Comparison of ENCODE assay signal across 8 cellular contexts in genomic region chr11:5280582-5281102, GRCh38. TPM values are rescaled to one million over a fixed set of nuclear protein-coding genes. Genes with fewer than 3 reads are reported as not detected.
DNase-seq lines count a peak whose midpoint lies in the region; ATAC-seq and TF ChIP-seq lines count a peak whose summit lies in the region.

No MANE protein-coding gene starts in this region.

- no peak overlapping the region for H3K4me3 ChIP-seq in NT2/D1 (ENCODE audit: insufficient read length, low read depth)
- no peak overlapping the region for H3K4me3 ChIP-seq in naive thymus-derived CD4-positive, alpha-beta T cell (ENCODE audit: low read length)

- H3K4me1 ChIP-seq in NT2/D1 (ENCODE audit: insufficient read depth, insufficient read length) = peaks cover 4% of the 10 kb centered on the region
- no peaks in the 10 kb centered on the region for H3K4me1 ChIP-seq in naive thymus-derived CD4-positive, alpha-beta T cell (ENCODE audit: control insufficient read depth in 2 of 2, insufficient read depth in 2 of 2, low read length in 2 of 2)

- H3K36me3 ChIP-seq in NT2/D1 (ENCODE audit: insufficient read depth, insufficient read length, low read length) = no peaks in the 10 kb centered on the region
- H3K36me3 ChIP-seq in naive thymus-derived CD4-positive, alpha-beta T cell (ENCODE audit: control insufficient read depth in 2 of 3, insufficient read depth in 3 of 3, low read length in 3 of 3) = no peaks in the 10 kb centered on the region

- no peaks in the 10 kb centered on the region; the same call in 1 of the 2 replicates for H3K9me3 ChIP-seq in NT2/D1 (ENCODE audit: insufficient read depth, low read length)
- H3K9me3 ChIP-seq in naive thymus-derived CD4-positive, alpha-beta T cell (ENCODE audit: control insufficient read depth in 2 of 3, low read length in 3 of 3) = no peaks in the 10 kb centered on the region

- intact Hi-C loops in naive thymus-derived CD4-positive, alpha-beta T cell (cut with micrococcal nuclease) = no loop called here

- H3K27ac Mint-ChIP-seq in naive thymus-derived CD4-positive, alpha-beta T cell = peak overlapping the region in 1 of 9 donors; percentile 16
- H3K27ac Mint-ChIP-seq in mesothelial cell of epicardium = no peak overlapping the region

- no peak overlapping the region for H3K4me3 Mint-ChIP-seq in naive thymus-derived CD4-positive, alpha-beta T cell
- H3K4me3 Mint-ChIP-seq in mesothelial cell of epicardium = no peak overlapping the region

- peaks cover 0 to 3% (median 0%) of the 10 kb centered on the region in 7 donors for H3K4me1 Mint-ChIP-seq in naive thymus-derived CD4-positive, alpha-beta T cell
- peaks cover 2% of the 10 kb centered on the region for H3K4me1 Mint-ChIP-seq in mesothelial cell of epicardium

- DNase-seq in Daoy (ENCODE audit: low read depth) (peak; percentile 93), NT2/D1 (ENCODE audit: low read depth, low spot score) (peak; percentile 66), dermis blood vessel endothelial cell (peak; percentile 74), mesothelial cell of epicardium (ENCODE audit: low spot score in 2 of 2, unreplicated experiment in 2 of 2) (no peak), retina (no peak)
- no peak for DNase-seq in naive thymus-derived CD4-positive, alpha-beta T cell

- ATAC-seq in GM19025 (IDR thresholded peaks at IDR 0.05; ENCODE audit: low read depth, unreplicated experiment) (peak; percentile 93), HG03039 (IDR thresholded peaks at IDR 0.05; ENCODE audit: unreplicated experiment) (peak; percentile 95)
- peak; percentile 66 for ATAC-seq in naive thymus-derived CD4-positive, alpha-beta T cell

- TF ChIP-seq CTCF in mesothelial cell of epicardium (IDR thresholded peaks at IDR 0.05; ENCODE audit: unreplicated experiment) = no peak

- POLR2A ChIA-PET in naive thymus-derived CD4-positive, alpha-beta T cell (lab: Charles Lee) = interaction anchor here (0.6 kb wide), 1 partner anchor 167 kb away, joined by 3 read pairs; no protein-coding TSS in a partner anchor

- no peaks in the 10 kb centered on the region for H3K9me3 Mint-ChIP-seq in naive thymus-derived CD4-positive, alpha-beta T cell
- no peaks in the 10 kb centered on the region for H3K9me3 Mint-ChIP-seq in mesothelial cell of epicardium

- H3K9ac ChIP-seq in NT2/D1 (ENCODE audit: insufficient read length, low read depth) = no peak overlapping the region

- H3K27me3 ChIP-seq in NT2/D1 (ENCODE audit: insufficient read depth, insufficient read length) = no peaks in the 10 kb centered on the region
- no peaks in the 10 kb centered on the region for H3K27me3 ChIP-seq in naive thymus-derived CD4-positive, alpha-beta T cell (ENCODE audit: control insufficient read depth in 2 of 2, insufficient read depth in 2 of 2, low read length in 2 of 2)

- H3K36me3 Mint-ChIP-seq in naive thymus-derived CD4-positive, alpha-beta T cell = no peaks in the 10 kb centered on the region
- H3K36me3 Mint-ChIP-seq in mesothelial cell of epicardium = no peaks in the 10 kb centered on the region

- CTCF ChIA-PET in naive thymus-derived CD4-positive, alpha-beta T cell (lab: Charles Lee) = no interaction called here

- no peak overlapping the region for H3K27ac ChIP-seq in naive thymus-derived CD4-positive, alpha-beta T cell (ENCODE audit: low read depth, low read length)

- peaks cover 0 to 7% (median 0%) of the 10 kb centered on the region in 5 donors for H3K27me3 Mint-ChIP-seq in naive thymus-derived CD4-positive, alpha-beta T cell
- H3K27me3 Mint-ChIP-seq in mesothelial cell of epicardium (ENCODE audit: low read depth) = no peaks in the 10 kb centered on the region

RNA-seq across cellular contexts. Expression of gene HBE1, which starts 10.9 kb away (rescaled TPM):
- total RNA-seq in Daoy (2014; rRNA removed; shearing (Covaris generic)) = 0.42 and 1.4 TPM in 2 replicates
- total RNA-seq in dermis blood vessel endothelial cell (not detected in 2 replicates), mesothelial cell of epicardium (0.29 to 0.41 TPM (median 0.34 TPM) in 3 replicates)
- total RNA-seq in naive thymus-derived CD4-positive, alpha-beta T cell = not detected
- not detected for polyA plus RNA-seq in naive thymus-derived CD4-positive, alpha-beta T cell

RNA-seq across cellular contexts. Expression of gene OR51B4, which starts 21.1 kb away (rescaled TPM):
- not detected in 2 replicates for total RNA-seq in Daoy (2014; rRNA removed; shearing (Covaris generic))
- total RNA-seq in dermis blood vessel endothelial cell (not detected in 2 replicates), mesothelial cell of epicardium (0.25 to 0.65 TPM (median 0.47 TPM) in 3 replicates)
- not detected for total RNA-seq in naive thymus-derived CD4-positive, alpha-beta T cell
- polyA plus RNA-seq in naive thymus-derived CD4-positive, alpha-beta T cell = not detected

RNA-seq across cellular contexts. Expression of gene HBG2, which starts 26.1 kb away (rescaled TPM):
- total RNA-seq in Daoy (2014; rRNA removed; shearing (Covaris generic)) = not detected in 2 replicates
- total RNA-seq in dermis blood vessel endothelial cell = not detected in 2 replicates
- not detected for total RNA-seq in naive thymus-derived CD4-positive, alpha-beta T cell
- not detected for polyA plus RNA-seq in naive thymus-derived CD4-positive, alpha-beta T cell
- 0.38 to 0.54 TPM in 2 of 3 replicates, not detected in the other for total RNA-seq in mesothelial cell of epicardium

RNA-seq across cellular contexts. Expression of gene HBG1, which starts 31.0 kb away (rescaled TPM):
- total RNA-seq in Daoy (2014; rRNA removed; shearing (Covaris generic)) = not detected in 2 replicates
- total RNA-seq in dermis blood vessel endothelial cell (not detected in 2 replicates), mesothelial cell of epicardium (not detected in 3 replicates)
- not detected for total RNA-seq in naive thymus-derived CD4-positive, alpha-beta T cell
- not detected for polyA plus RNA-seq in naive thymus-derived CD4-positive, alpha-beta T cell

RNA-seq across cellular contexts. Expression of gene OR51B2, which starts 43.5 kb away (rescaled TPM):
- total RNA-seq in Daoy (2014; rRNA removed; shearing (Covaris generic)) = not detected in 2 replicates
- not detected in 2 replicates for total RNA-seq in dermis blood vessel endothelial cell
- total RNA-seq in naive thymus-derived CD4-positive, alpha-beta T cell = not detected
- not detected for polyA plus RNA-seq in naive thymus-derived CD4-positive, alpha-beta T cell
- 0.41 to 0.56 TPM in 2 of 3 replicates, not detected in the other for total RNA-seq in mesothelial cell of epicardium

Comparison
In these comparisons a context has a peak if more than half of its experiments do, and no peak if none do; other contexts are left out.
1. DNase-seq: peak in Daoy (single experiment), NT2/D1 (single experiment) and dermis blood vessel endothelial cell (single experiment); none in naive thymus-derived CD4-positive, alpha-beta T cell (0 of 9), mesothelial cell of epicardium (0 of 2) and retina (single experiment).
2. Peak in every context shown above with its lines, with median percentiles within 50 percentile points of each other: ATAC-seq.